8 cellular contexts compared by ENCODE assay signal in genomic region chr16:27315333-27316037, GRCh38. TPM values are rescaled to one million over a fixed set of nuclear protein-coding genes. Genes with fewer than 3 reads are reported as not detected.
DNase-seq lines count a peak whose midpoint lies in the region; ATAC-seq and TF ChIP-seq lines count a peak whose summit lies in the region.

No MANE protein-coding gene starts in this region.

- TF ChIP-seq EP300 in tibial nerve (IDR thresholded peaks at IDR 0.05) = peak in 1 of 2 donors; percentile 78

- H3K4me1 ChIP-seq in HUES6 (ENCODE audit: control insufficient read depth, insufficient read depth, low read length) (peaks cover 41% of the 10 kb centered on the region), tibial nerve (peaks cover 0 to 58% (median 14%) of the 10 kb centered on the region in 4 donors)

- peak; percentile 21 for ATAC-seq in effector memory CD8-positive, alpha-beta T cell (replicated peaks)
- ATAC-seq in naive B cell (ENCODE audit: low read depth in 2 of 2) = peak; percentile 15 to 22
- ATAC-seq in HG02571 (IDR thresholded peaks at IDR 0.05; ENCODE audit: unreplicated experiment) = no peak
- no peak for ATAC-seq in HG03095 (IDR thresholded peaks at IDR 0.05; ENCODE audit: unreplicated experiment)

- H3K9me3 ChIP-seq in HUES6 (ENCODE audit: control insufficient read depth, insufficient read depth, low read depth, low read length) (no peaks in the 10 kb centered on the region), tibial nerve (no peaks in the 10 kb centered on the region)

- H3K36me3 ChIP-seq in HUES6 (ENCODE audit: control insufficient read depth, insufficient read depth, low read length) (no peaks in the 10 kb centered on the region), tibial nerve (no peaks in the 10 kb centered on the region)

- H3K27me3 ChIP-seq in HUES6 (ENCODE audit: control insufficient read depth, insufficient read depth, low read length) (no peaks in the 10 kb centered on the region), tibial nerve (peaks cover 0 to 7% of the 10 kb centered on the region in 2 donors)

- H3K27ac ChIP-seq in HUES6 (ENCODE audit: low read depth, low read length) = no peak overlapping the region
- peak overlapping the region; percentile 15 to 96 (median 92) for H3K27ac ChIP-seq in tibial nerve

- no peaks in the 10 kb centered on the region for H3K9me3 Mint-ChIP-seq in activated CD4-positive, alpha-beta T cell treated with anti-CD3 and anti-CD28 coated beads, Interleukin-2, amount 10 ng/mL, durations not matched to agents 7 days and 5 days
- no peaks in the 10 kb centered on the region for H3K9me3 Mint-ChIP-seq in effector memory CD8-positive, alpha-beta T cell
- H3K9me3 Mint-ChIP-seq in naive B cell = no peaks in the 10 kb centered on the region

- POLR2A ChIA-PET in activated CD4-positive, alpha-beta T cell treated with anti-CD3 and anti-CD28 coated beads, Interleukin-2, amount 10 ng/mL, durations not matched to agents 7 days and 5 days (lab: Charles Lee) = interaction anchor here (0.6 to 1.0 kb wide), 2 partner anchors 80 to 145 kb away, joined by 4 read pairs; no protein-coding TSS in a partner anchor

- H3K4me1 Mint-ChIP-seq in activated CD4-positive, alpha-beta T cell treated with anti-CD3 and anti-CD28 coated beads, Interleukin-2, amount 10 ng/mL, durations not matched to agents 7 days and 5 days = peaks cover 57% of the 10 kb centered on the region
- H3K4me1 Mint-ChIP-seq in effector memory CD8-positive, alpha-beta T cell (ENCODE audit: low read depth in 2 of 2) = peaks cover 50 to 53% of the 10 kb centered on the region in 2 donors
- H3K4me1 Mint-ChIP-seq in naive B cell = peaks cover 61 to 85% (median 72%) of the 10 kb centered on the region in 3 donors

- CTCF ChIA-PET in activated CD4-positive, alpha-beta T cell treated with anti-CD3 and anti-CD28 coated beads, Interleukin-2, amount 10 ng/mL, durations not matched to agents 7 days and 5 days (lab: Charles Lee) = interaction anchor here (0.8 to 5.1 kb wide), 11 partner anchors 10 to 112 kb away, joined by 3 to 53 read pairs (median 3); partner anchors contain the start of gene KDM8

- H3K4me3 Mint-ChIP-seq in activated CD4-positive, alpha-beta T cell treated with anti-CD3 and anti-CD28 coated beads, Interleukin-2, amount 10 ng/mL, durations not matched to agents 7 days and 5 days = peak overlapping the region; percentile 95
- H3K4me3 Mint-ChIP-seq in effector memory CD8-positive, alpha-beta T cell = peak overlapping the region; percentile 88 to 89
- peak overlapping the region; percentile 96 to 100 (median 99) for H3K4me3 Mint-ChIP-seq in naive B cell

- whole genome bisulfite sequencing in tibial nerve, 2 donors = 42 to 59% methylated on average over 9 of the region's 9 CpGs

- TF ChIP-seq POLR2A in tibial nerve (IDR thresholded peaks at IDR 0.05) = no peak

- peak overlapping the region; percentile 39 for H3K4me3 ChIP-seq in HUES6 (ENCODE audit: low read depth, low read length)
- H3K4me3 ChIP-seq in tibial nerve = peak overlapping the region in 3 of 4 donors; percentile 48 to 88 (median 86)

- peak overlapping the region; percentile 92 for H3K27ac Mint-ChIP-seq in activated CD4-positive, alpha-beta T cell treated with anti-CD3 and anti-CD28 coated beads, Interleukin-2, amount 10 ng/mL, durations not matched to agents 7 days and 5 days
- peak overlapping the region; percentile 84 to 94 for H3K27ac Mint-ChIP-seq in effector memory CD8-positive, alpha-beta T cell
- peak overlapping the region; percentile 95 to 99 (median 97) for H3K27ac Mint-ChIP-seq in naive B cell

- DNase-seq in activated CD4-positive, alpha-beta T cell treated with anti-CD3 and anti-CD28 coated beads, Interleukin-2, amount 10 ng/mL, durations not matched to agents 7 days and 5 days = peak; percentile 73
- peak; percentile 26 to 32 (median 26) for DNase-seq in effector memory CD8-positive, alpha-beta T cell
- DNase-seq in naive B cell = peak; percentile 32
- DNase-seq in tibial nerve (ENCODE audit: low spot score in 2 of 2) = peak in 1 of 2 donors; percentile 48
- DNase-seq in NCI-H82 treated with DMSO at 0.1 percent for 48 hours (lab: John Stamatoyannopoulos, UW; ENCODE audit: unreplicated experiment) = no peak

- H3K27me3 Mint-ChIP-seq in activated CD4-positive, alpha-beta T cell treated with anti-CD3 and anti-CD28 coated beads, Interleukin-2, amount 10 ng/mL, durations not matched to agents 7 days and 5 days = peaks cover 3% of the 10 kb centered on the region
- no peaks in the 10 kb centered on the region for H3K27me3 Mint-ChIP-seq in effector memory CD8-positive, alpha-beta T cell
- H3K27me3 Mint-ChIP-seq in naive B cell = no peaks in the 10 kb centered on the region

- no peak overlapping the region for H3K9ac ChIP-seq in HUES6 (ENCODE audit: low read length)

- H3K36me3 Mint-ChIP-seq in activated CD4-positive, alpha-beta T cell treated with anti-CD3 and anti-CD28 coated beads, Interleukin-2, amount 10 ng/mL, durations not matched to agents 7 days and 5 days (ENCODE audit: low read depth) = peaks cover 53% of the 10 kb centered on the region
- H3K36me3 Mint-ChIP-seq in effector memory CD8-positive, alpha-beta T cell (ENCODE audit: insufficient read depth) = peaks cover 33% of the 10 kb centered on the region
- peaks cover 35 to 36% of the 10 kb centered on the region in 2 donors for H3K36me3 Mint-ChIP-seq in naive B cell

- TF ChIP-seq CTCF in tibial nerve (IDR thresholded peaks at IDR 0.05) = no peak

RNA-seq across cellular contexts. Expression of gene IL4R, which starts 1.7 kb away (rescaled TPM):
- 100 to 1,000 TPM; 242 to 262 TPM for total RNA-seq in activated CD4-positive, alpha-beta T cell treated with anti-CD3 and anti-CD28 coated beads, Interleukin-2, amount 10 ng/mL, durations not matched to agents 7 days and 5 days
- polyA plus RNA-seq in naive B cell (ENCODE audit: low read depth in 6 of 6) = 1,000 to 10,000 TPM in 1 of 6 donors, 100 to 1,000 TPM in 5; 355 to 1,202 (median 525) TPM
- total RNA-seq in tibial nerve = 10 to 100 TPM; 19.2 to 43.3 (median 39.3) TPM

RNA-seq across cellular contexts. Expression of gene NSMCE1, which starts 46.9 kb away (rescaled TPM):
- 100 to 1,000 TPM in 1 of 2 experiments, 10 to 100 TPM in 1; 95.8 to 106 TPM for total RNA-seq in activated CD4-positive, alpha-beta T cell treated with anti-CD3 and anti-CD28 coated beads, Interleukin-2, amount 10 ng/mL, durations not matched to agents 7 days and 5 days
- polyA plus RNA-seq in naive B cell (ENCODE audit: low read depth in 6 of 6) = 100 to 1,000 TPM; 178 to 217 (median 195) TPM
- total RNA-seq in tibial nerve = 10 to 100 TPM; 27.7 to 41.4 (median 31.5) TPM

Comparison
In these comparisons a context has a peak if more than half of its experiments do, and no peak if none do; other contexts are left out.
1. ATAC-seq: peak in effector memory CD8-positive, alpha-beta T cell (single experiment) and naive B cell (2 of 2); none in HG02571 (single experiment) and HG03095 (single experiment).
2. RNA of gene IL4R, which starts 1.7 kb away (total RNA-seq): 242 to 262 TPM in activated CD4-positive, alpha-beta T cell treated with anti-CD3 and anti-CD28 coated beads, Interleukin-2, amount 10 ng/mL, durations not matched to agents 7 days and 5 days; 19.2 to 43.3 TPM in tibial nerve; every median in the first group is over 4 times any median in the second.
3. Peak in every context shown above with its lines, with median percentiles within 50 percentile points of each other: H3K27ac Mint-ChIP-seq and H3K4me3 Mint-ChIP-seq.